ENCODE assay signal across 4 cellular contexts in the genomic region with DNA sequence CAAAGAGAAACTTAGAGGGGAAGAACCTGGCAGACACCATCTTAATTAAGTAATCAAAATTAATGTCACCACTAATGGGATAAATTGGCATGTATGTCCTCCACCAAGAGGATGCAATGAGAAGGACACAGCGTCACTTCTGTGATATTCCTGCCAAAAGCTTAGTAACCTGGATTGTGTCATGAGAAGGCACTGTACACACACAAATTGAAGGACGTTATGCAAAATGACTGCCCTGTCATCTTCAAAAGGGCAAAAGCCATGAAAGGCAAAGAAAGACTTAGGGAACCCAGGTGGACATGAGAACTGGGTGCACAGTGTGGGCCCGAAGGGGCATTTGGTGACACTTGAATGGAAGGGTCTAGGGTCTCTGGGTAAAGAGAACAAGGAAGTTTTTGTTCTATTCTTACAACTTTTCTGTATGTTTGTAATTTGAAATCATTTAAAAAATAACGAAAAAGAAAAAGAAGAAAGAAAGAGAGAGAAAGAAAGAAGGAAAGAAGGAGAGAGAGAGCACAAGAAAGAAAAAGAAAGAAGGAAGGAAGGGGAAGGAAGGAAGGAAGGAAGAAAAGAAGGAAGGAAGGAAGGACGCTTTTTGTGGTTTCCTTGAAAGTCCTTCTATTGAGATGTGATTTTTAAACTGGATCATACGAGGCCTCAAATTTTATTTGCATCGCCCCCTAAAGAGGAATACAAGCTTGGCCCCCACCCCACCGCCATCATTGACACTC.
TF ChIP-seq lines count a peak whose summit lies in the region.

No MANE protein-coding gene starts in this region.

TF ChIP-seq in A549, 52 proteins besides CTCF, POLR2A, EP300 and RAD21:
- TF ChIP-seq SMC3 (IDR thresholded peaks at IDR 0.05) (no peak), NFE2L2 (conservative IDR thresholded peaks at IDR 0.05; ENCODE audit: low read length) (no peak), CBX8 (IDR thresholded peaks at IDR 0.05) (no peak), TFCP2L1 (CRISPR knock-in tag; IDR thresholded peaks at IDR 0.05) (no peak), KDM1A (IDR thresholded peaks at IDR 0.05; ENCODE audit: low read depth) (no peak), CBX2 (IDR thresholded peaks at IDR 0.05; ENCODE audit: borderline replicate concordance, low read depth) (no peak), CHD2 (IDR thresholded peaks at IDR 0.05; ENCODE audit: low read length, partially characterized antibody) (no peak)
- TF ChIP-seq, protein P1, sequence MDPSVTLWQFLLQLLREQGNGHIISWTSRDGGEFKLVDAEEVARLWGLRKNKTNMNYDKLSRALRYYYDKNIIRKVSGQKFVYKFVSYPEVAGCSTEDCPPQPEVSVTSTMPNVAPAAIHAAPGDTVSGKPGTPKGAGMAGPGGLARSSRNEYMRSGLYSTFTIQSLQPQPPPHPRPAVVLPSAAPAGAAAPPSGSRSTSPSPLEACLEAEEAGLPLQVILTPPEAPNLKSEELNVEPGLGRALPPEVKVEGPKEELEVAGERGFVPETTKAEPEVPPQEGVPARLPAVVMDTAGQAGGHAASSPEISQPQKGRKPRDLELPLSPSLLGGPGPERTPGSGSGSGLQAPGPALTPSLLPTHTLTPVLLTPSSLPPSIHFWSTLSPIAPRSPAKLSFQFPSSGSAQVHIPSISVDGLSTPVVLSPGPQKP (IDR thresholded peaks at IDR 0.05; ENCODE audit: low read depth, low read length), result no peak
- TF ChIP-seq, protein P2, sequence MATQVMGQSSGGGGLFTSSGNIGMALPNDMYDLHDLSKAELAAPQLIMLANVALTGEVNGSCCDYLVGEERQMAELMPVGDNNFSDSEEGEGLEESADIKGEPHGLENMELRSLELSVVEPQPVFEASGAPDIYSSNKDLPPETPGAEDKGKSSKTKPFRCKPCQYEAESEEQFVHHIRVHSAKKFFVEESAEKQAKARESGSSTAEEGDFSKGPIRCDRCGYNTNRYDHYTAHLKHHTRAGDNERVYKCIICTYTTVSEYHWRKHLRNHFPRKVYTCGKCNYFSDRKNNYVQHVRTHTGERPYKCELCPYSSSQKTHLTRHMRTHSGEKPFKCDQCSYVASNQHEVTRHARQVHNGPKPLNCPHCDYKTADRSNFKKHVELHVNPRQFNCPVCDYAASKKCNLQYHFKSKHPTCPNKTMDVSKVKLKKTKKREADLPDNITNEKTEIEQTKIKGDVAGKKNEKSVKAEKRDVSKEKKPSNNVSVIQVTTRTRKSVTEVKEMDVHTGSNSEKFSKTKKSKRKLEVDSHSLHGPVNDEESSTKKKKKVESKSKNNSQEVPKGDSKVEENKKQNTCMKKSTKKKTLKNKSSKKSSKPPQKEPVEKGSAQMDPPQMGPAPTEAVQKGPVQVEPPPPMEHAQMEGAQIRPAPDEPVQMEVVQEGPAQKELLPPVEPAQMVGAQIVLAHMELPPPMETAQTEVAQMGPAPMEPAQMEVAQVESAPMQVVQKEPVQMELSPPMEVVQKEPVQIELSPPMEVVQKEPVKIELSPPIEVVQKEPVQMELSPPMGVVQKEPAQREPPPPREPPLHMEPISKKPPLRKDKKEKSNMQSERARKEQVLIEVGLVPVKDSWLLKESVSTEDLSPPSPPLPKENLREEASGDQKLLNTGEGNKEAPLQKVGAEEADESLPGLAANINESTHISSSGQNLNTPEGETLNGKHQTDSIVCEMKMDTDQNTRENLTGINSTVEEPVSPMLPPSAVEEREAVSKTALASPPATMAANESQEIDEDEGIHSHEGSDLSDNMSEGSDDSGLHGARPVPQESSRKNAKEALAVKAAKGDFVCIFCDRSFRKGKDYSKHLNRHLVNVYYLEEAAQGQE (IDR thresholded peaks at IDR 0.05), result no peak
TF ChIP-seq in A549: peak in this region for 0.

TF ChIP-seq in GM23338, 12 proteins besides CTCF, POLR2A, EP300 and RAD21 (continues in another document):
- TF ChIP-seq, protein P3, sequence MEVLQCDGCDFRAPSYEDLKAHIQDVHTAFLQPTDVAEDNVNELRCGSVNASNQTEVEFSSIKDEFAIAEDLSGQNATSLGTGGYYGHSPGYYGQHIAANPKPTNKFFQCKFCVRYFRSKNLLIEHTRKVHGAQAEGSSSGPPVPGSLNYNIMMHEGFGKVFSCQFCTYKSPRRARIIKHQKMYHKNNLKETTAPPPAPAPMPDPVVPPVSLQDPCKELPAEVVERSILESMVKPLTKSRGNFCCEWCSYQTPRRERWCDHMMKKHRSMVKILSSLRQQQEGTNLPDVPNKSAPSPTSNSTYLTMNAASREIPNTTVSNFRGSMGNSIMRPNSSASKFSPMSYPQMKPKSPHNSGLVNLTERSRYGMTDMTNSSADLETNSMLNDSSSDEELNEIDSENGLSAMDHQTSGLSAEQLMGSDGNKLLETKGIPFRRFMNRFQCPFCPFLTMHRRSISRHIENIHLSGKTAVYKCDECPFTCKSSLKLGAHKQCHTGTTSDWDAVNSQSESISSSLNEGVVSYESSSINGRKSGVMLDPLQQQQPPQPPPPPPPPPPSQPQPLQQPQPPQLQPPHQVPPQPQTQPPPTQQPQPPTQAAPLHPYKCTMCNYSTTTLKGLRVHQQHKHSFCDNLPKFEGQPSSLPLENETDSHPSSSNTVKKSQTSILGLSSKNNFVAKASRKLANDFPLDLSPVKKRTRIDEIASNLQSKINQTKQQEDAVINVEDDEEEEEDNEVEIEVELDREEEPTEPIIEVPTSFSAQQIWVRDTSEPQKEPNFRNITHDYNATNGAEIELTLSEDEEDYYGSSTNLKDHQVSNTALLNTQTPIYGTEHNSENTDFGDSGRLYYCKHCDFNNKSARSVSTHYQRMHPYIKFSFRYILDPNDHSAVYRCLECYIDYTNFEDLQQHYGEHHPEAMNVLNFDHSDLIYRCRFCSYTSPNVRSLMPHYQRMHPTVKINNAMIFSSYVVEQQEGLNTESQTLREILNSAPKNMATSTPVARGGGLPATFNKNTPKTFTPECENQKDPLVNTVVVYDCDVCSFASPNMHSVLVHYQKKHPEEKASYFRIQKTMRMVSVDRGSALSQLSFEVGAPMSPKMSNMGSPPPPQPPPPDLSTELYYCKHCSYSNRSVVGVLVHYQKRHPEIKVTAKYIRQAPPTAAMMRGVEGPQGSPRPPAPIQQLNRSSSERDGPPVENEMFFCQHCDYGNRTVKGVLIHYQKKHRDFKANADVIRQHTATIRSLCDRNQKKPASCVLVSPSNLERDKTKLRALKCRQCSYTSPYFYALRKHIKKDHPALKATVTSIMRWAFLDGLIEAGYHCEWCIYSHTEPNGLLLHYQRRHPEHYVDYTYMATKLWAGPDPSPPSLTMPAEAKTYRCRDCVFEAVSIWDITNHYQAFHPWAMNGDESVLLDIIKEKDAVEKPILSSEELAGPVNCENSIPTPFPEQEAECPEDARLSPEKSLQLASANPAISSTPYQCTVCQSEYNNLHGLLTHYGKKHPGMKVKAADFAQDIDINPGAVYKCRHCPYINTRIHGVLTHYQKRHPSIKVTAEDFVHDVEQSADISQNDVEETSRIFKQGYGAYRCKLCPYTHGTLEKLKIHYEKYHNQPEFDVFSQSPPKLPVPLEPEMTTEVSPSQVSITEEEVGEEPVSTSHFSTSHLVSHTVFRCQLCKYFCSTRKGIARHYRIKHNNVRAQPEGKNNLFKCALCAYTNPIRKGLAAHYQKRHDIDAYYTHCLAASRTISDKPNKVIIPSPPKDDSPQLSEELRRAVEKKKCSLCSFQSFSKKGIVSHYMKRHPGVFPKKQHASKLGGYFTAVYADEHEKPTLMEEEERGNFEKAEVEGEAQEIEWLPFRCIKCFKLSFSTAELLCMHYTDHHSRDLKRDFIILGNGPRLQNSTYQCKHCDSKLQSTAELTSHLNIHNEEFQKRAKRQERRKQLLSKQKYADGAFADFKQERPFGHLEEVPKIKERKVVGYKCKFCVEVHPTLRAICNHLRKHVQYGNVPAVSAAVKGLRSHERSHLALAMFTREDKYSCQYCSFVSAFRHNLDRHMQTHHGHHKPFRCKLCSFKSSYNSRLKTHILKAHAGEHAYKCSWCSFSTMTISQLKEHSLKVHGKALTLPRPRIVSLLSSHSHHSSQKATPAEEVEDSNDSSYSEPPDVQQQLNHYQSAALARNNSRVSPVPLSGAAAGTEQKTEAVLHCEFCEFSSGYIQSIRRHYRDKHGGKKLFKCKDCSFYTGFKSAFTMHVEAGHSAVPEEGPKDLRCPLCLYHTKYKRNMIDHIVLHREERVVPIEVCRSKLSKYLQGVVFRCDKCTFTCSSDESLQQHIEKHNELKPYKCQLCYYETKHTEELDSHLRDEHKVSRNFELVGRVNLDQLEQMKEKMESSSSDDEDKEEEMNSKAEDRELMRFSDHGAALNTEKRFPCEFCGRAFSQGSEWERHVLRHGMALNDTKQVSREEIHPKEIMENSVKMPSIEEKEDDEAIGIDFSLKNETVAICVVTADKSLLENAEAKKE (CRISPR knock-in tag; IDR thresholded peaks at IDR 0.05), result no peak

TF ChIP-seq in K562, 482 proteins besides CTCF, POLR2A, EP300 and RAD21:
- TF ChIP-seq SFPQ (IDR thresholded peaks at IDR 0.05; ENCODE audit: low read depth, low read length) (no peak), CBX8 (IDR thresholded peaks at IDR 0.05; ENCODE audit: borderline replicate concordance, extremely low read depth, low read depth, low read length, poor library complexity, severe bottlenecking) (peak; percentile 95), ZNF449 (CRISPR knock-in tag; IDR thresholded peaks at IDR 0.05) (no peak)
- TF ChIP-seq, protein P4, sequence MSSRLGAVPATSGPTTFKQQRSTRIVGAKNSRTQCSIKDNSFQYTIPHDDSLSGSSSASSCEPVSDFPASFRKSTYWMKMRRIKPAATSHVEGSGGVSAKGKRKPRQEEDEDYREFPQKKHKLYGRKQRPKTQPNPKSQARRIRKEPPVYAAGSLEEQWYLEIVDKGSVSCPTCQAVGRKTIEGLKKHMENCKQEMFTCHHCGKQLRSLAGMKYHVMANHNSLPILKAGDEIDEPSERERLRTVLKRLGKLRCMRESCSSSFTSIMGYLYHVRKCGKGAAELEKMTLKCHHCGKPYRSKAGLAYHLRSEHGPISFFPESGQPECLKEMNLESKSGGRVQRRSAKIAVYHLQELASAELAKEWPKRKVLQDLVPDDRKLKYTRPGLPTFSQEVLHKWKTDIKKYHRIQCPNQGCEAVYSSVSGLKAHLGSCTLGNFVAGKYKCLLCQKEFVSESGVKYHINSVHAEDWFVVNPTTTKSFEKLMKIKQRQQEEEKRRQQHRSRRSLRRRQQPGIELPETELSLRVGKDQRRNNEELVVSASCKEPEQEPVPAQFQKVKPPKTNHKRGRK (tag; IDR thresholded peaks at IDR 0.05), result peak; percentile 78

TF ChIP-seq in liver, 16 proteins besides CTCF, POLR2A, EP300 and RAD21:
- peak; percentile 64 to 74 for TF ChIP-seq RXRA (IDR thresholded peaks at IDR 0.05)
- peak; percentile 21 for TF ChIP-seq NR2F2 (IDR thresholded peaks at IDR 0.05)
- TF ChIP-seq, protein P5, sequence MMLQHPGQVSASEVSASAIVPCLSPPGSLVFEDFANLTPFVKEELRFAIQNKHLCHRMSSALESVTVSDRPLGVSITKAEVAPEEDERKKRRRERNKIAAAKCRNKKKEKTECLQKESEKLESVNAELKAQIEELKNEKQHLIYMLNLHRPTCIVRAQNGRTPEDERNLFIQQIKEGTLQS (IDR thresholded peaks at IDR 0.05), result peak; percentile 65
- TF ChIP-seq HNF4A (conservative IDR thresholded peaks at IDR 0.05), result peak; percentile 84
- peak in 1 of 2 donors; percentile 73 for TF ChIP-seq JUND (IDR thresholded peaks at IDR 0.05)
- TF ChIP-seq FOXA1 (IDR thresholded peaks at IDR 0.05), result peak; percentile 65
- no peak for TF ChIP-seq EGR1 (IDR thresholded peaks at IDR 0.05; ENCODE audit: low read depth in 2 of 2)
- no peak for TF ChIP-seq GABPA (IDR thresholded peaks at IDR 0.05 in 1 of 2, conservative IDR thresholded peaks at IDR 0.05 in 1 of 2)
- TF ChIP-seq SP1 (IDR thresholded peaks at IDR 0.05), result peak; percentile 70
- TF ChIP-seq TAF1 (conservative IDR thresholded peaks at IDR 0.05), result no peak
- peak; percentile 69 for TF ChIP-seq HNF4G (IDR thresholded peaks at IDR 0.05)
- no peak for TF ChIP-seq ZBTB33 (IDR thresholded peaks at IDR 0.05)
- peak; percentile 94 for TF ChIP-seq YY1 (IDR thresholded peaks at IDR 0.05)
- TF ChIP-seq, protein P2 (IDR thresholded peaks at IDR 0.05), result no peak
- peak; percentile 28 for TF ChIP-seq MAX (IDR thresholded peaks at IDR 0.05)
- peak; percentile 68 for TF ChIP-seq FOXA2 (IDR thresholded peaks at IDR 0.05)
